In the genomic region with DNA sequence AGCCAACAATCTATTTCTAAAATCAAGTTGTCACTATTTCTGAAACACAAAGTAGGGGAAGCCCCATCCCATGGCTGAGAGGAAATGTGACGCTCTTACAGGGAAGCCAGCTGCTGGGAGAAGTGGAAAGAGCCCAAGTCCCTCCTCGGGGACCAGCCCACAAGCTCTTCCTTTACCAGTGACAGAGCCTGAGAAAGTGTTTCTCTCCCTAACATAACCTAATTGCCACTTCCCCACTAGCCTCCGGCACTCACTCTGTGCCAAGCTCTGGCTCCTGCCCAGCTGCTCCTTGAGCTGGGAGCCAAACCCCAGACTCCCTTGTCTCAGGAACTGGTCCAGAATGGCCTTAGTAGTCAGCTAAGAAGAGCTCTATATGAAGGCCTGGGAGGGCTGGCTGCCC, we compare ENCODE assay signal across 11 cellular contexts. TPM values are rescaled to one million over a fixed set of nuclear protein-coding genes. Genes with fewer than 3 reads are reported as not detected.
DNase-seq lines count a peak whose midpoint lies in the region; ATAC-seq lines count a peak whose summit lies in the region.
"Had no signal": no experiment of that assay in that cellular context is flagged by ENCODE, and none has a peak within 500 bp of the region (broad histone marks: within the 10 kb centered on the region; RNA-seq: fewer than 3 reads in every experiment).

No MANE protein-coding gene starts in this region.

- no peak overlapping the region for H3K27ac Mint-ChIP-seq in stimulated activated effector memory CD8-positive, alpha-beta T cell treated with anti-CD3 and anti-CD28 coated beads, Interleukin-12 subunit alpha, Interleukin-12 subunit beta, amount 100 ng/mL, for 72 hours
- no peak overlapping the region for H3K27ac Mint-ChIP-seq in activated naive CD8-positive, alpha-beta T cell treated with anti-CD3 and anti-CD28 coated beads for 36 hours
- H3K27ac Mint-ChIP-seq: stimulated activated naive B cell treated with anti-CD40 and anti-IgM and Interleukin-4, amounts not matched to agents 10 μg/mL and 1 μg/mL and 100 μg/mL, for 72 hours had no signal

- no peaks in the 10 kb centered on the region for H3K36me3 Mint-ChIP-seq in stimulated activated effector memory CD8-positive, alpha-beta T cell treated with anti-CD3 and anti-CD28 coated beads, Interleukin-12 subunit alpha, Interleukin-12 subunit beta, amount 100 ng/mL, for 72 hours
- H3K36me3 Mint-ChIP-seq in activated naive CD8-positive, alpha-beta T cell treated with anti-CD3 and anti-CD28 coated beads for 36 hours = no peaks in the 10 kb centered on the region
- H3K36me3 Mint-ChIP-seq: stimulated activated naive B cell treated with anti-CD40 and anti-IgM and Interleukin-4, amounts not matched to agents 10 μg/mL and 1 μg/mL and 100 μg/mL, for 72 hours had no signal

- peak; percentile 89 for ATAC-seq in left ventricle myocardium superior
- peak; percentile 6 for ATAC-seq in stimulated activated effector memory CD8-positive, alpha-beta T cell treated with anti-CD3 and anti-CD28 coated beads, Interleukin-12 subunit alpha, Interleukin-12 subunit beta, amount 100 ng/mL, for 72 hours
- ATAC-seq: stimulated activated naive B cell treated with anti-CD40 and anti-IgM and Interleukin-4, amounts not matched to agents 10 μg/mL and 1 μg/mL and 100 μg/mL, for 72 hours had no signal

- no peaks in the 10 kb centered on the region for H3K9me3 Mint-ChIP-seq in stimulated activated effector memory CD8-positive, alpha-beta T cell treated with anti-CD3 and anti-CD28 coated beads, Interleukin-12 subunit alpha, Interleukin-12 subunit beta, amount 100 ng/mL, for 72 hours
- no peaks in the 10 kb centered on the region for H3K9me3 Mint-ChIP-seq in activated naive CD8-positive, alpha-beta T cell treated with anti-CD3 and anti-CD28 coated beads for 36 hours
- H3K9me3 Mint-ChIP-seq: stimulated activated naive B cell treated with anti-CD40 and anti-IgM and Interleukin-4, amounts not matched to agents 10 μg/mL and 1 μg/mL and 100 μg/mL, for 72 hours had no signal

- DNase-seq in H4 (ENCODE audit: low spot score) = peak; percentile 82
- DNase-seq in amygdala (lab: John Stamatoyannopoulos, UW) = peak in 35 of 56 donors; percentile 6 to 71 (median 29)
- DNase-seq in left ventricle myocardium superior = peak; percentile 78
- DNase-seq in stimulated activated effector memory CD8-positive, alpha-beta T cell treated with anti-CD3 and anti-CD28 coated beads, Interleukin-12 subunit alpha, Interleukin-12 subunit beta, amount 100 ng/mL, for 72 hours (ENCODE audit: low spot score in 2 of 2) = no peak
- DNase-seq in GF-D8 (lab: John Stamatoyannopoulos, UW) = no peak
- DNase-seq in HPDE6-E6E7 (ENCODE audit: extremely low spot score) = no peak
- no peak for DNase-seq in kidney glomerular epithelial cell (lab: John Stamatoyannopoulos, UW)
- no peak for DNase-seq in activated naive CD8-positive, alpha-beta T cell treated with anti-CD3 and anti-CD28 coated beads for 36 hours
- DNase-seq: activated CD4-positive, alpha-beta T cell treated with anti-CD3 and anti-CD28 coated beads for 4 hours; activated effector memory CD4-positive, alpha-beta T cell treated with Interleukin-2 at 50 U/mL for 16 hours; stimulated activated naive B cell treated with anti-CD40 and anti-IgM and Interleukin-4, amounts not matched to agents 10 μg/mL and 1 μg/mL and 100 μg/mL, for 72 hours had no signal

- no peaks in the 10 kb centered on the region for H3K4me1 Mint-ChIP-seq in stimulated activated effector memory CD8-positive, alpha-beta T cell treated with anti-CD3 and anti-CD28 coated beads, Interleukin-12 subunit alpha, Interleukin-12 subunit beta, amount 100 ng/mL, for 72 hours
- no peaks in the 10 kb centered on the region for H3K4me1 Mint-ChIP-seq in activated naive CD8-positive, alpha-beta T cell treated with anti-CD3 and anti-CD28 coated beads for 36 hours

- H3K27me3 Mint-ChIP-seq in activated naive CD8-positive, alpha-beta T cell treated with anti-CD3 and anti-CD28 coated beads for 36 hours = peaks cover 9% of the 10 kb centered on the region

- intact Hi-C loops in left ventricle myocardium superior (cut with micrococcal nuclease) = no loop called here

- no peak overlapping the region for H3K4me3 Mint-ChIP-seq in stimulated activated effector memory CD8-positive, alpha-beta T cell treated with anti-CD3 and anti-CD28 coated beads, Interleukin-12 subunit alpha, Interleukin-12 subunit beta, amount 100 ng/mL, for 72 hours
- no peak overlapping the region for H3K4me3 Mint-ChIP-seq in activated naive CD8-positive, alpha-beta T cell treated with anti-CD3 and anti-CD28 coated beads for 36 hours
- H3K4me3 Mint-ChIP-seq: stimulated activated naive B cell treated with anti-CD40 and anti-IgM and Interleukin-4, amounts not matched to agents 10 μg/mL and 1 μg/mL and 100 μg/mL, for 72 hours had no signal

RNA-seq across cellular contexts. Expression of gene TNFAIP8L3, which starts 42.9 kb away (rescaled TPM):
- 0.33 TPM in 1 of 2 replicates, not detected in the other for total RNA-seq in H4 (2014; rRNA removed; shearing (Covaris generic))
- total RNA-seq in left ventricle myocardium superior = 4.9 TPM
- total RNA-seq in activated naive CD8-positive, alpha-beta T cell treated with anti-CD3 and anti-CD28 coated beads for 36 hours = under 1 TPM; 0.60 to 0.82 TPM

Comparison
In these comparisons a context has a peak if more than half of its experiments do, and no peak if none do; other contexts are left out.
1. DNase-seq: peak in H4 (single experiment), amygdala (35 of 56) and left ventricle myocardium superior (single experiment); none in stimulated activated effector memory CD8-positive, alpha-beta T cell treated with anti-CD3 and anti-CD28 coated beads, Interleukin-12 subunit alpha, Interleukin-12 subunit beta, amount 100 ng/mL, for 72 hours (0 of 2), GF-D8 (single experiment), HPDE6-E6E7 (single experiment), kidney glomerular epithelial cell (single experiment) and activated naive CD8-positive, alpha-beta T cell treated with anti-CD3 and anti-CD28 coated beads for 36 hours (single experiment).